8 cellular contexts compared by ENCODE assay signal in the genomic region with DNA sequence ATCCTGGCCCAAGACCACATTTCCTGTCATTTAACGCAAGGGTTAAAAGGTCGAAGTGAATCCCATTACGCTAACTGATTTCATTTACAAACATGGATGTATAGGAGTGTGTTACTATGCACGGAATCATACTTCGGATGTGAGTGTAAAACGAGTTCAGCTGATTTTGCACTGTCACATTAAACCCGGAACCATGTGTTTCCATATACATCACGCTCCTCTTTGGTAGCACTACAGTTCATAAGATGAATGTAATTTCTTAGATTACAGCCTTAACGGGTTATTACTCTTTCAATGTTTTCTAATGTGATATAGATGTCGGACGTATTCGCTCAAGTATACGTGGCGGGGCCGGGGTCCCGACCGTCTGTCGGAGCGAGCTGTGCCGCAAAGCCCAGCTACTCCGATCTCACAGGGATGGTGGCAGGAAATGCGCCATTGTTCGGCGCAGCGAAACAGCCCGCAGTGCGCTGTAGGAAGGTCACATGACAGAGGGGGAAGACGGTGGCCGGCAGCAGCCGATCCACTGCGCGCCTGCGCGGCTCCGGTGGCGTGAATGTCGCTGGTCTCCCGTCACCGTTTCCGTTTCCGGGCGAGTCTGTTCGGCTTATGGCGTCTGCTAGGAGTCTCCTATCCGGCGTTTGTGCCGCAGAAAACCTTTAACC.
DNase-seq lines count a peak whose midpoint lies in the region; TF ChIP-seq lines count a peak whose summit lies in the region.

No MANE protein-coding gene starts in this region.

- 35 to 43% methylated on average over 47 of the region's 47 CpGs for WGBS in lower leg skin, 2 donors

- no peak for TF ChIP-seq CTCF in AG09309 (IDR thresholded peaks at IDR 0.05; ENCODE audit: control insufficient read depth, insufficient read depth, low read depth, low read length, missing control alignments)
- no peak for TF ChIP-seq CTCF in LNCaP clone FGC (IDR thresholded peaks at IDR 0.05; ENCODE audit: control insufficient read depth, extremely low read depth, insufficient read depth)
- no peak for TF ChIP-seq CTCF in lower leg skin (IDR thresholded peaks at IDR 0.05)

- DNase-seq in AG09309 (ENCODE audit: low read depth) = peak; percentile 31
- DNase-seq in LNCaP clone FGC (ENCODE audit: low read depth) = peak; percentile 82
- DNase-seq in activated CD8-positive, alpha-beta memory T cell treated with anti-CD3 and anti-CD28 coated beads for 1 hour (ENCODE audit: extremely low read depth in 1 of 2, low read depth in 1 of 2) = peak; percentile 1 to 29
- DNase-seq in effector CD8-positive, alpha-beta T cell (lab: John Stamatoyannopoulos, UW) = peak; percentile 50
- peak; percentile 15 to 87 for DNase-seq in lower leg skin (ENCODE audit: low spot score in 2 of 2)
- peak; percentile 54 for DNase-seq in stimulated activated CD4-positive, alpha-beta T cell treated with anti-CD3 and anti-CD28 coated beads, Interleukin-4, amount 100 ng/mL, for 4 hours
- no peak for DNase-seq in NCI-H748 treated with DMSO at 0.1 percent for 48 hours (lab: John Stamatoyannopoulos, UW)
- DNase-seq in LoVo (ENCODE audit: low spot score) = no peak

- H3K4me3 ChIP-seq in AG09309 (ENCODE audit: control insufficient read depth, low read depth, low read length) = peak overlapping the region; percentile 47
- H3K4me3 ChIP-seq in LNCaP clone FGC (ENCODE audit: low read depth, low read length) = peak overlapping the region; percentile 53
- H3K4me3 ChIP-seq in lower leg skin (ENCODE audit: low read depth, poor library complexity, severe bottlenecking) = no peak overlapping the region

- no peak for TF ChIP-seq POLR2A in lower leg skin (IDR thresholded peaks at IDR 0.05)

- intact Hi-C loops in lower leg skin (cut with DNase I; ENCODE audit: low total_unique reads) = no loop called here

Comparison
In these comparisons a context has a peak if more than half of its experiments do, and no peak if none do; other contexts are left out.
1. DNase-seq: peak in AG09309 (single experiment), LNCaP clone FGC (single experiment), activated CD8-positive, alpha-beta memory T cell treated with anti-CD3 and anti-CD28 coated beads for 1 hour (2 of 2), effector CD8-positive, alpha-beta T cell (single experiment), lower leg skin (2 of 2) and stimulated activated CD4-positive, alpha-beta T cell treated with anti-CD3 and anti-CD28 coated beads, Interleukin-4, amount 100 ng/mL, for 4 hours (2 of 2); none in NCI-H748 treated with DMSO at 0.1 percent for 48 hours (single experiment) and LoVo (single experiment).